19 cellular contexts compared by ENCODE assay signal in genomic region chr5:222951-223715, GRCh38. TPM values are rescaled to one million over a fixed set of nuclear protein-coding genes. Genes with fewer than 3 reads are reported as not detected.
DNase-seq lines count a peak whose midpoint lies in the region; ATAC-seq and TF ChIP-seq lines count a peak whose summit lies in the region.
"Not testable (repeated sequence)": the region's sequence is repeated elsewhere in the genome, so short reads cannot be mapped to it uniquely, and the experiment has no call there.
"Had no signal": no experiment of that assay in that cellular context is flagged by ENCODE, and none has a peak within 500 bp of the region (broad histone marks: within the 10 kb centered on the region; RNA-seq: fewer than 3 reads in every experiment).

No MANE protein-coding gene starts in this region.

- peak overlapping the region; percentile 72 for H3K4me2 ChIP-seq in OCI-LY3 (ENCODE audit: low read length)
- H3K4me2 ChIP-seq in fibroblast of lung (ENCODE audit: extremely low read depth, insufficient read depth, low read length): peak overlapping the region; percentile 61
- H3K4me2 ChIP-seq in osteoblast (ENCODE audit: insufficient read depth, low read length): peak overlapping the region; percentile 61

- H3K79me2 ChIP-seq in OCI-LY3 (ENCODE audit: low read length) (peaks cover 59% of the 10 kb centered on the region), fibroblast of lung (ENCODE audit: control insufficient read depth, insufficient read depth, low read length) (peaks cover 60% of the 10 kb centered on the region), osteoblast (ENCODE audit: insufficient read depth, low read length) (peaks cover 68% of the 10 kb centered on the region)

- intact Hi-C loops in CD4-positive, alpha-beta T cell (cut with DNase I, micrococcal nuclease): loop anchor here in 1 of 2 experiments (5.0 kb wide), 1 partner anchor 249 kb away; no protein-coding TSS in a partner anchor
- intact Hi-C loops in activated CD4-positive, alpha-beta T cell treated with anti-CD3 and anti-CD28 coated beads for 36 hours (cut with DNase I, micrococcal nuclease): loop anchor here in 1 of 2 experiments (5.0 kb wide), 1 partner anchor 109 kb away; no protein-coding TSS in a partner anchor
- intact Hi-C loops in activated T-helper 2 cell treated with anti-CD3 and anti-CD28 coated beads, Interferon-gamma antibody, Interleukin-2, Interleukin-4, amounts not matched to agents 10 μg/mL and 5 μg/mL and 100 μg/mL, durations not matched to agents 14 hours and 24 hours and 36 hours (cut with micrococcal nuclease); MCF 10A (cut with micrococcal nuclease): not testable (repeated sequence)

- not testable (repeated sequence) for BruUV-seq in MCF 10A (replicated peaks; lab: Mats Ljungman, UMichigan)

- peaks cover 73% of the 10 kb centered on the region for H3K36me3 Mint-ChIP-seq in CD4-positive, alpha-beta T cell (ENCODE audit: low read depth)
- peaks cover 28% of the 10 kb centered on the region for H3K36me3 Mint-ChIP-seq in activated CD4-positive, alpha-beta T cell treated with anti-CD3 and anti-CD28 coated beads for 36 hours (ENCODE audit: low read depth)
- peaks cover 54% of the 10 kb centered on the region for H3K36me3 Mint-ChIP-seq in activated T-helper 2 cell treated with anti-CD3 and anti-CD28 coated beads, Interferon-gamma antibody, Interleukin-2, Interleukin-4, amounts not matched to agents 10 μg/mL and 5 μg/mL and 100 μg/mL, durations not matched to agents 14 hours and 24 hours and 36 hours (ENCODE audit: low read depth)
- peaks cover 50% of the 10 kb centered on the region for H3K36me3 Mint-ChIP-seq in MCF 10A (ENCODE audit: insufficient read depth, unreplicated experiment)

- not testable (repeated sequence) for H3K27me3 Mint-ChIP-seq in CD4-positive, alpha-beta T cell; activated CD4-positive, alpha-beta T cell treated with anti-CD3 and anti-CD28 coated beads for 36 hours; activated T-helper 2 cell treated with anti-CD3 and anti-CD28 coated beads, Interferon-gamma antibody, Interleukin-2, Interleukin-4, amounts not matched to agents 10 μg/mL and 5 μg/mL and 100 μg/mL, durations not matched to agents 14 hours and 24 hours and 36 hours (ENCODE audit: low read depth); MCF 10A (ENCODE audit: insufficient read depth, unreplicated experiment)

- not testable (repeated sequence) for TF ChIP-seq CTCF in CD4-positive, alpha-beta T cell (IDR thresholded peaks at IDR 0.05); OCI-LY3 (IDR thresholded peaks at IDR 0.05; ENCODE audit: low read depth, low read length); MCF 10A (IDR thresholded peaks at IDR 0.05; ENCODE audit: unreplicated experiment); fibroblast of lung (conservative IDR thresholded peaks at IDR 0.05 in 1 of 2, IDR thresholded peaks at IDR 0.05 in 1 of 2; ENCODE audit: low read depth in 1 of 2, low read length in 2 of 2); osteoblast (IDR thresholded peaks at IDR 0.05; ENCODE audit: extremely low read depth, low read depth, low read length)

- POLR2A ChIA-PET in CD4-positive, alpha-beta T cell (lab: Charles Lee); activated CD4-positive, alpha-beta T cell treated with anti-CD3 and anti-CD28 coated beads for 36 hours (lab: Charles Lee); MCF 10A (lab: Yijun Ruan, JAX): not testable (repeated sequence)

- H3K27ac Mint-ChIP-seq in CD4-positive, alpha-beta T cell: peak overlapping the region; percentile 45
- H3K27ac Mint-ChIP-seq in activated CD4-positive, alpha-beta T cell treated with anti-CD3 and anti-CD28 coated beads for 36 hours: peak overlapping the region; percentile 69
- H3K27ac Mint-ChIP-seq in activated T-helper 2 cell treated with anti-CD3 and anti-CD28 coated beads, Interferon-gamma antibody, Interleukin-2, Interleukin-4, amounts not matched to agents 10 μg/mL and 5 μg/mL and 100 μg/mL, durations not matched to agents 14 hours and 24 hours and 36 hours: peak overlapping the region; percentile 75
- H3K27ac Mint-ChIP-seq in MCF 10A (ENCODE audit: low read depth, unreplicated experiment): peak overlapping the region; percentile 39

- H4K20me1 ChIP-seq in OCI-LY3 (ENCODE audit: insufficient read depth, low read length) (peaks cover 49% of the 10 kb centered on the region), osteoblast (ENCODE audit: insufficient read depth, low read length) (peaks cover 44% of the 10 kb centered on the region)
- H4K20me1 ChIP-seq in fibroblast of lung (ENCODE audit: control insufficient read depth, extremely low read depth, insufficient read depth, low read length): not testable (repeated sequence)

- not testable (repeated sequence) for H2AFZ ChIP-seq in OCI-LY3 (ENCODE audit: low read depth, low read length); fibroblast of lung (ENCODE audit: low read length); osteoblast (ENCODE audit: low read length)

- ATAC-seq in CD4-positive, alpha-beta T cell (ENCODE audit: poor library complexity); activated CD4-positive, alpha-beta T cell treated with anti-CD3 and anti-CD28 coated beads for 36 hours: not testable (repeated sequence)
- ATAC-seq in HG02870 (IDR thresholded peaks at IDR 0.05; ENCODE audit: unreplicated experiment): peak; percentile 25

- H3K9me3 Mint-ChIP-seq in CD4-positive, alpha-beta T cell; activated CD4-positive, alpha-beta T cell treated with anti-CD3 and anti-CD28 coated beads for 36 hours (ENCODE audit: low read depth); activated T-helper 2 cell treated with anti-CD3 and anti-CD28 coated beads, Interferon-gamma antibody, Interleukin-2, Interleukin-4, amounts not matched to agents 10 μg/mL and 5 μg/mL and 100 μg/mL, durations not matched to agents 14 hours and 24 hours and 36 hours; MCF 10A (ENCODE audit: unreplicated experiment): not testable (repeated sequence)

- H3K9me3 ChIP-seq in CD4-positive, alpha-beta T cell (ENCODE audit: control insufficient read depth, low read length); OCI-LY3 (ENCODE audit: insufficient read depth, low read length); fibroblast of lung (ENCODE audit: control insufficient read depth, insufficient read depth, low read depth, low read length); osteoblast (ENCODE audit: low read depth, low read length): not testable (repeated sequence)

- H3K4me3 Mint-ChIP-seq in CD4-positive, alpha-beta T cell; activated CD4-positive, alpha-beta T cell treated with anti-CD3 and anti-CD28 coated beads for 36 hours; activated T-helper 2 cell treated with anti-CD3 and anti-CD28 coated beads, Interferon-gamma antibody, Interleukin-2, Interleukin-4, amounts not matched to agents 10 μg/mL and 5 μg/mL and 100 μg/mL, durations not matched to agents 14 hours and 24 hours and 36 hours (ENCODE audit: low read depth); MCF 10A (ENCODE audit: unreplicated experiment): not testable (repeated sequence)

- peaks cover 42% of the 10 kb centered on the region for H3K4me1 Mint-ChIP-seq in CD4-positive, alpha-beta T cell (ENCODE audit: low read depth)
- peaks cover 32% of the 10 kb centered on the region for H3K4me1 Mint-ChIP-seq in activated CD4-positive, alpha-beta T cell treated with anti-CD3 and anti-CD28 coated beads for 36 hours
- peaks cover 30% of the 10 kb centered on the region for H3K4me1 Mint-ChIP-seq in activated T-helper 2 cell treated with anti-CD3 and anti-CD28 coated beads, Interferon-gamma antibody, Interleukin-2, Interleukin-4, amounts not matched to agents 10 μg/mL and 5 μg/mL and 100 μg/mL, durations not matched to agents 14 hours and 24 hours and 36 hours (ENCODE audit: low read depth)
- H3K4me1 Mint-ChIP-seq in MCF 10A (ENCODE audit: insufficient read depth, unreplicated experiment): peaks cover 15% of the 10 kb centered on the region

- not testable (repeated sequence) for H3K27me3 ChIP-seq in CD4-positive, alpha-beta T cell (ENCODE audit: control insufficient read depth, insufficient read depth, low read length); OCI-LY3 (ENCODE audit: low read depth, low read length); fibroblast of lung (ENCODE audit: control insufficient read depth, insufficient read depth, low read length); osteoblast (ENCODE audit: insufficient read depth, low read length)

- H3K4me3 ChIP-seq in OCI-LY3 (ENCODE audit: low read length): peak overlapping the region; percentile 36
- H3K4me3 ChIP-seq in fibroblast of lung (replicated peaks in 1 of 4; ENCODE audit: control extremely low read depth in 1 of 4, insufficient read depth in 1 of 4, low read depth in 3 of 4, low read length in 4 of 4); osteoblast (ENCODE audit: insufficient read depth, low read length): not testable (repeated sequence)

- H3K36me3 ChIP-seq in OCI-LY3 (replicated peaks; ENCODE audit: low read depth, low read length): not testable (repeated sequence)
- H3K36me3 ChIP-seq in fibroblast of lung (ENCODE audit: control insufficient read depth, insufficient read depth, low read length) (peaks cover 12% of the 10 kb centered on the region), osteoblast (ENCODE audit: insufficient read depth, low read length) (peaks cover 32% of the 10 kb centered on the region)

- H3K9ac ChIP-seq in OCI-LY3 (ENCODE audit: low read length); fibroblast of lung (ENCODE audit: insufficient read depth, low read length): not testable (repeated sequence)

- CTCF ChIA-PET in CD4-positive, alpha-beta T cell (lab: Charles Lee); MCF 10A (lab: Yijun Ruan, JAX): not testable (repeated sequence)
- CTCF ChIA-PET in activated CD4-positive, alpha-beta T cell treated with anti-CD3 and anti-CD28 coated beads for 36 hours (lab: Charles Lee): interaction anchor here (1.1 kb wide), 1 partner anchor 13 kb away, joined by 4 read pairs; no protein-coding TSS in a partner anchor

- H3K4me1 ChIP-seq in OCI-LY3 (ENCODE audit: low read length) (peaks cover 27% of the 10 kb centered on the region), osteoblast (ENCODE audit: insufficient read depth, low read length) (peaks cover 15% of the 10 kb centered on the region)
- H3K4me1 ChIP-seq in fibroblast of lung (ENCODE audit: control insufficient read depth, extremely low read depth, insufficient read depth, low read length): not testable (repeated sequence)

- not testable (repeated sequence) for DNase-seq in CD4-positive, alpha-beta T cell; activated CD4-positive, alpha-beta T cell treated with anti-CD3 and anti-CD28 coated beads for 36 hours; activated T-helper 2 cell treated with anti-CD3 and anti-CD28 coated beads, Interferon-gamma antibody, Interleukin-2, Interleukin-4, amounts not matched to agents 10 μg/mL and 5 μg/mL and 100 μg/mL, durations not matched to agents 14 hours and 24 hours and 36 hours (ENCODE audit: low spot score); osteoblast (ENCODE audit: insufficient read length, low spot score, missing footprints)
- peak; percentile 4 for DNase-seq in MCF 10A (ENCODE audit: unreplicated experiment)
- peak in 1 of 2 donors; percentile 11 for DNase-seq in fibroblast of lung (ENCODE audit: low read depth in 2 of 2)

- H3K27ac ChIP-seq in CD4-positive, alpha-beta T cell (ENCODE audit: low read depth, low read length); OCI-LY3 (ENCODE audit: low read length); fibroblast of lung (ENCODE audit: insufficient read depth, low read length): not testable (repeated sequence)
- peak overlapping the region; percentile 69 for H3K27ac ChIP-seq in osteoblast (ENCODE audit: low read depth, low read length)

RNA-seq across cellular contexts. Expression of gene SDHA, which starts 5.0 kb away (rescaled TPM):
- 100 to 1,000 TPM; 244 to 245 TPM for total RNA-seq in CD4-positive, alpha-beta T cell
- 100 to 1,000 TPM; 104 to 121 TPM for total RNA-seq in activated CD4-positive, alpha-beta T cell treated with anti-CD3 and anti-CD28 coated beads for 36 hours
- 154 and 157 TPM in 2 replicates for total RNA-seq in activated T-helper 2 cell treated with anti-CD3 and anti-CD28 coated beads, Interferon-gamma antibody, Interleukin-2, Interleukin-4, amounts not matched to agents 10 μg/mL and 5 μg/mL and 100 μg/mL, durations not matched to agents 14 hours and 24 hours and 36 hours
- total RNA-seq in MCF 10A (2022) (73.4 and 75.0 TPM in 2 replicates), fibroblast of lung (103 and 150 TPM in 2 replicates), osteoblast (83.6 and 84.6 TPM in 2 replicates)
- polyA plus RNA-seq in fibroblast of lung: 89.6 and 116 TPM in 2 replicates
- polyA plus RNA-seq in fibroblast of lung (2012): 134 and 176 TPM in 2 replicates
- 300 and 525 TPM in 2 replicates for polyA minus RNA-seq in fibroblast of lung (ENCODE audit: low replicate concordance)

RNA-seq across cellular contexts. Expression of gene CCDC127, which starts 5.2 kb away (rescaled TPM):
- total RNA-seq in CD4-positive, alpha-beta T cell: 1 to 10 TPM; 1.9 to 2.8 TPM
- 1 to 10 TPM; 6.0 to 7.0 TPM for total RNA-seq in activated CD4-positive, alpha-beta T cell treated with anti-CD3 and anti-CD28 coated beads for 36 hours
- 6.5 and 7.3 TPM in 2 replicates for total RNA-seq in activated T-helper 2 cell treated with anti-CD3 and anti-CD28 coated beads, Interferon-gamma antibody, Interleukin-2, Interleukin-4, amounts not matched to agents 10 μg/mL and 5 μg/mL and 100 μg/mL, durations not matched to agents 14 hours and 24 hours and 36 hours
- total RNA-seq in MCF 10A (2022): 4.5 and 5.8 TPM in 2 replicates
- 5.6 and 7.4 TPM in 2 replicates for total RNA-seq in fibroblast of lung
- 3.7 and 4.8 TPM in 2 replicates for polyA plus RNA-seq in fibroblast of lung
- polyA plus RNA-seq in fibroblast of lung (2012): 4.5 and 6.0 TPM in 2 replicates
- polyA minus RNA-seq in fibroblast of lung (ENCODE audit: low replicate concordance): 3.0 and 5.5 TPM in 2 replicates
- 4.3 and 6.2 TPM in 2 replicates for total RNA-seq in osteoblast

RNA-seq across cellular contexts. Expression of gene LRRC14B, which starts 31.8 kb away (rescaled TPM):
- under 1 TPM in 1 of 2 experiments, not detected in 1; 0.14 TPM for total RNA-seq in CD4-positive, alpha-beta T cell
- under 1 TPM in 1 of 2 experiments, not detected in 1; 0.11 TPM for total RNA-seq in activated CD4-positive, alpha-beta T cell treated with anti-CD3 and anti-CD28 coated beads for 36 hours
- not detected in 2 replicates for total RNA-seq in activated T-helper 2 cell treated with anti-CD3 and anti-CD28 coated beads, Interferon-gamma antibody, Interleukin-2, Interleukin-4, amounts not matched to agents 10 μg/mL and 5 μg/mL and 100 μg/mL, durations not matched to agents 14 hours and 24 hours and 36 hours
- total RNA-seq in MCF 10A (2022): not detected in 2 replicates
- total RNA-seq in fibroblast of lung: not detected in 2 replicates
- not detected in 2 replicates for polyA plus RNA-seq in fibroblast of lung
- polyA plus RNA-seq in fibroblast of lung (2012): not detected in 2 replicates
- not detected in 2 replicates for polyA minus RNA-seq in fibroblast of lung (ENCODE audit: low replicate concordance)
- under 0.01 TPM in 1 of 2 replicates, not detected in the other for total RNA-seq in osteoblast
- total RNA-seq: activated CD4-positive, alpha-beta memory T cell treated with anti-CD3 and anti-CD28 coated beads, Interleukin-2, amount 10 ng/mL, durations not matched to agents 7 days and 5 days; colonic mucosa; endodermal cell; G401; kidney epithelial cell; lower lobe of right lung; mucosa of gallbladder; progenitor cell of endocrine pancreas; sciatic nerve; WTC11 had no signal
- polyA plus RNA-seq: adipose tissue had no signal

RNA-seq across cellular contexts. Expression of gene PDCD6, which starts 48.3 kb away (rescaled TPM):
- 10 to 100 TPM; 36.9 to 38.1 TPM for total RNA-seq in CD4-positive, alpha-beta T cell
- 10 to 100 TPM; 69.5 to 91.6 TPM for total RNA-seq in activated CD4-positive, alpha-beta T cell treated with anti-CD3 and anti-CD28 coated beads for 36 hours
- total RNA-seq in activated T-helper 2 cell treated with anti-CD3 and anti-CD28 coated beads, Interferon-gamma antibody, Interleukin-2, Interleukin-4, amounts not matched to agents 10 μg/mL and 5 μg/mL and 100 μg/mL, durations not matched to agents 14 hours and 24 hours and 36 hours: 109 TPM in 2 replicates
- total RNA-seq in MCF 10A (2022) (107 and 133 TPM in 2 replicates), fibroblast of lung (110 and 134 TPM in 2 replicates), osteoblast (60.1 and 71.3 TPM in 2 replicates)
- 165 and 190 TPM in 2 replicates for polyA plus RNA-seq in fibroblast of lung
- 118 and 140 TPM in 2 replicates for polyA plus RNA-seq in fibroblast of lung (2012)
- 149 and 199 TPM in 2 replicates for polyA minus RNA-seq in fibroblast of lung (ENCODE audit: low replicate concordance)
